Comparison of ENCODE assay signal across 1 cellular context in genomic region chr6:43722920-43723565, GRCh38.
TF ChIP-seq lines count a peak whose summit lies in the region.

No MANE protein-coding gene starts in this region.

TF ChIP-seq in K562, 482 proteins besides CTCF, POLR2A, EP300 and RAD21 (continued from another document):
- TF ChIP-seq, protein P1, sequence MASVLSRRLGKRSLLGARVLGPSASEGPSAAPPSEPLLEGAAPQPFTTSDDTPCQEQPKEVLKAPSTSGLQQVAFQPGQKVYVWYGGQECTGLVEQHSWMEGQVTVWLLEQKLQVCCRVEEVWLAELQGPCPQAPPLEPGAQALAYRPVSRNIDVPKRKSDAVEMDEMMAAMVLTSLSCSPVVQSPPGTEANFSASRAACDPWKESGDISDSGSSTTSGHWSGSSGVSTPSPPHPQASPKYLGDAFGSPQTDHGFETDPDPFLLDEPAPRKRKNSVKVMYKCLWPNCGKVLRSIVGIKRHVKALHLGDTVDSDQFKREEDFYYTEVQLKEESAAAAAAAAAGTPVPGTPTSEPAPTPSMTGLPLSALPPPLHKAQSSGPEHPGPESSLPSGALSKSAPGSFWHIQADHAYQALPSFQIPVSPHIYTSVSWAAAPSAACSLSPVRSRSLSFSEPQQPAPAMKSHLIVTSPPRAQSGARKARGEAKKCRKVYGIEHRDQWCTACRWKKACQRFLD (CRISPR knock-in tag; IDR thresholded peaks at IDR 0.05) = no peak
